26 cellular contexts compared by ENCODE assay signal in genomic region chr12:29660847-29661246, GRCh38.
"Had no signal": no experiment of that assay in that cellular context is flagged by ENCODE, and none has a peak within 500 bp of the region (broad histone marks: within the 10 kb centered on the region; RNA-seq: fewer than 3 reads in every experiment).

No MANE protein-coding gene starts in this region.

- H3K9me3 ChIP-seq: adrenal gland, body of pancreas, colonic mucosa, esophagus squamous epithelium had no signal

- ATAC-seq: activated CD4-positive, alpha-beta T cell treated with anti-CD3 and anti-CD28 coated beads for 36 hours; activated CD8-positive, alpha-beta memory T cell treated with anti-CD3 and anti-CD28 coated beads, Interleukin-2, amount 10 ng/mL, durations not matched to agents 7 days and 5 days; activated CD8-positive, alpha-beta T cell treated with anti-CD3 and anti-CD28 coated beads, Interleukin-2, amount 10 ng/mL, durations not matched to agents 7 days and 5 days; activated naive CD8-positive, alpha-beta T cell treated with anti-CD3 and anti-CD28 coated beads, Interleukin-2, amount 50 U/mL, for 24 hours; body of pancreas had no signal

- H3K4me3 ChIP-seq: adrenal gland, body of pancreas, colonic mucosa, esophagus squamous epithelium had no signal

- H3K27me3 ChIP-seq: adrenal gland, body of pancreas, colonic mucosa, esophagus squamous epithelium had no signal

- H3K36me3 ChIP-seq: adrenal gland, colonic mucosa, esophagus squamous epithelium had no signal

- H3K4me1 ChIP-seq: body of pancreas, colonic mucosa had no signal

- DNase-seq: activated CD4-positive, alpha-beta memory T cell treated with anti-CD3 and anti-CD28 coated beads for 36 hours; activated CD4-positive, alpha-beta T cell treated with anti-CD3 and anti-CD28 coated beads for 36 hours; activated CD4-positive, alpha-beta T cell treated with anti-CD3 and anti-CD28 coated beads, Interleukin-2, amount 10 ng/mL, durations not matched to agents 24 days and 14 days; activated CD4-positive, CD25-positive, alpha-beta regulatory T cell; activated CD4-positive, CD25-positive, alpha-beta regulatory T cell treated with anti-CD3 and anti-CD28 coated beads, Interleukin-2, amount 50 U/mL, for 72 hours; activated CD8-positive, alpha-beta memory T cell treated with anti-CD3 and anti-CD28 coated beads, Interleukin-2, amount 10 ng/mL, durations not matched to agents 7 days and 5 days; activated CD8-positive, alpha-beta memory T cell treated with anti-CD3 and anti-CD28 coated beads, Interleukin-2, amount 50 U/mL, for 4 hours; activated CD8-positive, alpha-beta T cell treated with anti-CD3 and anti-CD28 coated beads, Interleukin-2, amount 10 ng/mL, durations not matched to agents 7 days and 5 days; activated effector memory CD4-positive, alpha-beta T cell treated with anti-CD3 and anti-CD28 coated beads, Interleukin-2, amount 50 U/mL, for 16 hours; activated naive CD4-positive, alpha-beta T cell treated with anti-CD3 and anti-CD28 coated beads for 36 hours; activated naive CD8-positive, alpha-beta T cell treated with anti-CD3 and anti-CD28 coated beads for 36 hours; activated naive CD8-positive, alpha-beta T cell treated with anti-CD3 and anti-CD28 coated beads, Interleukin-2, amount 50 U/mL, for 24 hours; activated T-cell treated with anti-CD3 and anti-CD28 coated beads, Interleukin-2, amount 50 U/mL, for 1 hour; activated T-cell treated with anti-CD3 and anti-CD28 coated beads, Interleukin-2, amount 50 U/mL, for 48 hours; adrenal gland; amygdala; aorta; body of pancreas; central memory CD4-positive, alpha-beta T cell; cerebellar nuclear complex; colonic mucosa; effector CD8-positive, alpha-beta T cell; esophagus squamous epithelium; foreskin melanocyte; T-helper 2 cell had no signal

- H3K27ac ChIP-seq: adrenal gland, body of pancreas, colonic mucosa, epithelial cell of prostate, esophagus squamous epithelium had no signal
